ENCODE assay signal across 8 cellular contexts in genomic region chr5:151480859-151481258, GRCh38. TPM values are rescaled to one million over a fixed set of nuclear protein-coding genes. Genes with fewer than 3 reads are reported as not detected.
DNase-seq lines count a peak whose midpoint lies in the region; ATAC-seq and TF ChIP-seq lines count a peak whose summit lies in the region.

No MANE protein-coding gene starts in this region.

- intact Hi-C loops in posterior cingulate gyrus (cut with DNase I): no loop called here
- intact Hi-C loops in activated T-helper 2 cell treated with anti-CD3 and anti-CD28 coated beads, Interferon-gamma antibody, Interleukin-2, Interleukin-4, amounts not matched to agents 10 μg/mL and 5 μg/mL and 100 μg/mL, durations not matched to agents 14 hours and 24 hours and 36 hours (cut with micrococcal nuclease): no loop called here

- ATAC-seq in RWPE2 (ENCODE audit: low read depth): peak; percentile 72
- no peak for ATAC-seq in HG02610 (IDR thresholded peaks at IDR 0.05; ENCODE audit: unreplicated experiment)

- peaks cover 26% of the 10 kb centered on the region for H3K36me3 ChIP-seq in RWPE2 (ENCODE audit: low read depth)

- H3K4me1 Mint-ChIP-seq in activated T-helper 2 cell treated with anti-CD3 and anti-CD28 coated beads, Interferon-gamma antibody, Interleukin-2, Interleukin-4, amounts not matched to agents 10 μg/mL and 5 μg/mL and 100 μg/mL, durations not matched to agents 14 hours and 24 hours and 36 hours (ENCODE audit: low read depth): no peaks in the 10 kb centered on the region

- TF ChIP-seq CTCF in RWPE2 (IDR thresholded peaks at IDR 0.05; ENCODE audit: poor library complexity, severe bottlenecking) (no peak), fibroblast of mammary gland (conservative IDR thresholded peaks at IDR 0.05; ENCODE audit: control insufficient read depth, insufficient read depth, low read depth, low read length) (no peak)

- H3K36me3 Mint-ChIP-seq in activated T-helper 2 cell treated with anti-CD3 and anti-CD28 coated beads, Interferon-gamma antibody, Interleukin-2, Interleukin-4, amounts not matched to agents 10 μg/mL and 5 μg/mL and 100 μg/mL, durations not matched to agents 14 hours and 24 hours and 36 hours (ENCODE audit: low read depth): peaks cover 5% of the 10 kb centered on the region

- no peaks in the 10 kb centered on the region for H3K27me3 ChIP-seq in RWPE2 (ENCODE audit: insufficient read depth, poor library complexity, severe bottlenecking)

- H3K4me3 Mint-ChIP-seq in activated T-helper 2 cell treated with anti-CD3 and anti-CD28 coated beads, Interferon-gamma antibody, Interleukin-2, Interleukin-4, amounts not matched to agents 10 μg/mL and 5 μg/mL and 100 μg/mL, durations not matched to agents 14 hours and 24 hours and 36 hours (ENCODE audit: low read depth): no peak overlapping the region

- H3K4me3 ChIP-seq in RWPE2 (ENCODE audit: severe bottlenecking): no peak overlapping the region
- no peak overlapping the region for H3K4me3 ChIP-seq in fibroblast of mammary gland (ENCODE audit: control insufficient read depth, low read depth, low read length)

- no peaks in the 10 kb centered on the region for H3K9me3 ChIP-seq in RWPE2 (ENCODE audit: severe bottlenecking)

- H3K27me3 Mint-ChIP-seq in activated T-helper 2 cell treated with anti-CD3 and anti-CD28 coated beads, Interferon-gamma antibody, Interleukin-2, Interleukin-4, amounts not matched to agents 10 μg/mL and 5 μg/mL and 100 μg/mL, durations not matched to agents 14 hours and 24 hours and 36 hours (ENCODE audit: low read depth): no peaks in the 10 kb centered on the region

- H3K27ac ChIP-seq in RWPE2 (ENCODE audit: poor library complexity, severe bottlenecking): no peak overlapping the region

- DNase-seq in GM03348 (ENCODE audit: low spot score) (peak; percentile 68), RWPE2 (ENCODE audit: low spot score) (no peak), fibroblast of mammary gland (ENCODE audit: low read depth) (peak; percentile 81), posterior cingulate gyrus (peak in 6 of 10 donors; percentile 37 to 90 (median 54)), NCI-H774 (lab: John Stamatoyannopoulos, UW) (no peak), DMS53 (lab: John Stamatoyannopoulos, UW) (no peak)
- DNase-seq in activated T-helper 2 cell treated with anti-CD3 and anti-CD28 coated beads, Interferon-gamma antibody, Interleukin-2, Interleukin-4, amounts not matched to agents 10 μg/mL and 5 μg/mL and 100 μg/mL, durations not matched to agents 14 hours and 24 hours and 36 hours (ENCODE audit: low spot score): no peak

- H3K4me1 ChIP-seq in RWPE2 (ENCODE audit: insufficient read depth, poor library complexity, severe bottlenecking): no peaks in the 10 kb centered on the region

- no peak overlapping the region for H3K27ac Mint-ChIP-seq in activated T-helper 2 cell treated with anti-CD3 and anti-CD28 coated beads, Interferon-gamma antibody, Interleukin-2, Interleukin-4, amounts not matched to agents 10 μg/mL and 5 μg/mL and 100 μg/mL, durations not matched to agents 14 hours and 24 hours and 36 hours

- H3K9me3 Mint-ChIP-seq in activated T-helper 2 cell treated with anti-CD3 and anti-CD28 coated beads, Interferon-gamma antibody, Interleukin-2, Interleukin-4, amounts not matched to agents 10 μg/mL and 5 μg/mL and 100 μg/mL, durations not matched to agents 14 hours and 24 hours and 36 hours: no peaks in the 10 kb centered on the region

RNA-seq across cellular contexts. Expression of gene SLC36A1, which starts 33.5 kb away (rescaled TPM):
- 6.0 and 6.2 TPM in 2 replicates for total RNA-seq in activated T-helper 2 cell treated with anti-CD3 and anti-CD28 coated beads, Interferon-gamma antibody, Interleukin-2, Interleukin-4, amounts not matched to agents 10 μg/mL and 5 μg/mL and 100 μg/mL, durations not matched to agents 14 hours and 24 hours and 36 hours

Comparison
In these comparisons a context has a peak if more than half of its experiments do, and no peak if none do; other contexts are left out.
1. DNase-seq: peak in GM03348 (single experiment), fibroblast of mammary gland (single experiment) and posterior cingulate gyrus (6 of 10); none in RWPE2 (single experiment), NCI-H774 (single experiment), activated T-helper 2 cell treated with anti-CD3 and anti-CD28 coated beads, Interferon-gamma antibody, Interleukin-2, Interleukin-4, amounts not matched to agents 10 μg/mL and 5 μg/mL and 100 μg/mL, durations not matched to agents 14 hours and 24 hours and 36 hours (single experiment) and DMS53 (single experiment).